1 cellular context compared by ENCODE assay signal in genomic region chr12:10226086-10226485, GRCh38.
TF ChIP-seq lines count a peak whose summit lies in the region.

No MANE protein-coding gene starts in this region.

TF ChIP-seq in A549, 52 proteins besides CTCF, POLR2A, EP300 and RAD21 (continued from another document):
- TF ChIP-seq PBX3 (IDR thresholded peaks at IDR 0.05) = no peak
- TF ChIP-seq HOXA7 (CRISPR knock-in tag; IDR thresholded peaks at IDR 0.05) = no peak
